Comparison of ENCODE assay signal across 36 cellular contexts in the genomic region with DNA sequence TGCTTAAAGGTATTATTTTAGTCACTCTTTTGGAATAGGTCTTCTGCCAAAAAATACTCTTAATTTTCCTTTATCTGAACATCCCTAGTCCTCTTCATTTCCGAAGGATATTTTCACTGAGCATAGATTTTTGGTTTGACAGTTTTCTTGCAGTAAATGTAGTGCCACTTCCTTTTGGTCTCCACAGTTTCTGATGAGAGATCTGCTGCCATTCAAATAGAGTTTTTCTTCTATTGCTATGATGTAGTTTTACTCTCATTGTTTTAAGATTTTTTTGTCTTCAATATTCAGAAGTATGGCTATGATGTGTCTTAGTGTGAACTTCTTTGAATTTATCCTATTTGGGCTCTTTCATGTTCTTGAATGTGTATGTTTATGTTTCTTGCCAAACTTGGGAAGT.
DNase-seq lines count a peak whose midpoint lies in the region; ATAC-seq, FAIRE-seq and TF ChIP-seq lines count a peak whose summit lies in the region.
"Had no signal": no experiment of that assay in that cellular context is flagged by ENCODE, and none has a peak within 500 bp of the region (broad histone marks: within the 10 kb centered on the region; RNA-seq: fewer than 3 reads in every experiment).

No MANE protein-coding gene starts in this region.

- FAIRE-seq in HepG2 (lab: Jason Lieb, UNC) (no peak), A204.1 (lab: Jason Lieb, UNC) (peak; percentile 27)
- FAIRE-seq: A549, D721Med had no signal

- no TSS peak for BruUV-seq in HepG2 (replicated peaks; lab: Mats Ljungman, UMichigan)

- peaks cover 41% of the 10 kb centered on the region for H3K9me3 Mint-ChIP-seq in WTC11

- CTCF ChIA-PET in HepG2 (lab: Yijun Ruan, JAX; ENCODE audit: low intra/inter-chr PET ratio, low total read pairs): no interaction called here
- CTCF ChIA-PET in WTC11 (lab: Charles Lee): no interaction called here

- TF ChIP-seq RAD21 in HepG2 (CRISPR knock-in tag; IDR thresholded peaks at IDR 0.05): no peak

- H3K4me2 ChIP-seq in HepG2 (ENCODE audit: low read depth, low read length): no peak overlapping the region
- H3K4me2 ChIP-seq: A549; BLaER1; BLaER1 treated with 17β-estradiol and CSF1 and Interleukin-3, amounts not matched to agents 10 nM and 100 nM had no signal

- H3K4me3 ChIP-seq in HepG2 (replicated peaks in 1 of 3; ENCODE audit: insufficient read depth in 1 of 3, low read depth in 2 of 3, low read length in 3 of 3): no peak overlapping the region
- no peak overlapping the region for H3K4me3 ChIP-seq in right lobe of liver
- H3K4me3 ChIP-seq in suprapubic skin: no peak overlapping the region
- H3K4me3 ChIP-seq: A549; BLaER1; BLaER1 treated with 17β-estradiol and CSF1 and Interleukin-3, amounts not matched to agents 10 nM and 100 nM had no signal

- H3K27me3 ChIP-seq in HepG2 (ENCODE audit: control insufficient read depth in 1 of 2, insufficient read depth in 2 of 2, low read length in 2 of 2): no peaks in the 10 kb centered on the region
- H3K27me3 ChIP-seq in right lobe of liver: no peaks in the 10 kb centered on the region
- no peaks in the 10 kb centered on the region for H3K27me3 ChIP-seq in suprapubic skin
- H3K27me3 ChIP-seq: BE2C; BLaER1; BLaER1 treated with 17β-estradiol and CSF1 and Interleukin-3, amounts not matched to agents 10 nM and 100 nM had no signal

- in situ Hi-C loops in HepG2 (cut with HindIII; ENCODE audit: extremely low pct_ligation_motif_present, low pct_unique_long_range_greater_than_20kb): no loop called here

- H4K20me1 ChIP-seq in HepG2 (ENCODE audit: insufficient read depth, low read length): no peaks in the 10 kb centered on the region
- H4K20me1 ChIP-seq: BLaER1; BLaER1 treated with 17β-estradiol and CSF1 and Interleukin-3, amounts not matched to agents 10 nM and 100 nM had no signal

- TF ChIP-seq POLR2A in HepG2 (IDR thresholded peaks at IDR 0.05; ENCODE audit: insufficient read depth in 1 of 2, low read depth in 2 of 2, low read length in 2 of 2) (no peak), right lobe of liver (IDR thresholded peaks at IDR 0.05) (no peak), suprapubic skin (IDR thresholded peaks at IDR 0.05) (no peak)

- TF ChIP-seq CTCF in HepG2 (CRISPR knock-in tag; IDR thresholded peaks at IDR 0.05): no peak
- TF ChIP-seq CTCF in right lobe of liver (IDR thresholded peaks at IDR 0.05): no peak
- no peak for TF ChIP-seq CTCF in WTC11 (IDR thresholded peaks at IDR 0.05)
- no peak for TF ChIP-seq CTCF in suprapubic skin (IDR thresholded peaks at IDR 0.05)

- DNase-seq in HepG2 (ENCODE audit: low spot score) (no peak), right lobe of liver (no peak), WTC11 (ENCODE audit: low spot score) (no peak), amniotic epithelial cell (ENCODE audit: low read depth) (peak; percentile 26), suprapubic skin (ENCODE audit: low spot score in 2 of 2) (no peak), NCI-H2081 treated with DMSO at 0.1 percent for 48 hours (lab: John Stamatoyannopoulos, UW) (no peak)
- no peak for DNase-seq in activated CD4-positive, alpha-beta T cell treated with anti-CD3 and anti-CD28 coated beads for 1 hour
- DNase-seq: 8988T; ACHN; AML-193; BE2C; C1 segment of cervical spinal cord; Caco-2; Calu3; CD4-positive, alpha-beta memory T cell; CD4-positive, alpha-beta T cell; CD4-positive, CD25-positive, alpha-beta regulatory T cell; CD8-positive, alpha-beta memory T cell; CD8-positive, alpha-beta T cell; COR-L47; DMS 273 treated with DMSO at 0.1 percent for 48 hours; DMS153; DMS53; DMS79; DMS79 treated with DMSO at 0.1 percent for 48 hours; DND-41; EL had no signal

- H3K27me3 Mint-ChIP-seq in WTC11 (ENCODE audit: low read depth): no peaks in the 10 kb centered on the region

- no peak overlapping the region for H2AFZ ChIP-seq in HepG2 (ENCODE audit: low read length)

- no peaks in the 10 kb centered on the region for H3K79me2 ChIP-seq in HepG2 (ENCODE audit: insufficient read depth, low read length)

- no peaks in the 10 kb centered on the region for H3K9me3 ChIP-seq in HepG2 (ENCODE audit: low read length)
- H3K9me3 ChIP-seq in right lobe of liver: no peaks in the 10 kb centered on the region
- no peaks in the 10 kb centered on the region for H3K9me3 ChIP-seq in suprapubic skin
- H3K9me3 ChIP-seq: A549, BE2C, BLaER1, Caco-2 had no signal

- H3K36me3 ChIP-seq in HepG2 (replicated peaks in 1 of 2; ENCODE audit: control insufficient read depth in 1 of 2, insufficient read depth in 2 of 2, low read length in 2 of 2) (no peaks in the 10 kb centered on the region), right lobe of liver (no peaks in the 10 kb centered on the region), suprapubic skin (no peaks in the 10 kb centered on the region)
- H3K36me3 ChIP-seq: BE2C; BLaER1; BLaER1 treated with 17β-estradiol and CSF1 and Interleukin-3, amounts not matched to agents 10 nM and 100 nM had no signal

- TF ChIP-seq EP300 in HepG2 (IDR thresholded peaks at IDR 0.05; ENCODE audit: low read depth in 2 of 2, low read length in 2 of 2): no peak
- TF ChIP-seq EP300 in HepG2 (CRISPR knock-in tag; IDR thresholded peaks at IDR 0.05; ENCODE audit: borderline replicate concordance): no peak
- TF ChIP-seq EP300 in suprapubic skin (IDR thresholded peaks at IDR 0.05): no peak

- no peak overlapping the region for H3K27ac ChIP-seq in HepG2 (ENCODE audit: extremely low read length, insufficient read depth, low read length)
- H3K27ac ChIP-seq in right lobe of liver: no peak overlapping the region
- no peak overlapping the region for H3K27ac ChIP-seq in suprapubic skin
- H3K27ac ChIP-seq: 22Rv1; A549; BLaER1; BLaER1 treated with 17β-estradiol and CSF1 and Interleukin-3, amounts not matched to agents 10 nM and 100 nM; C4-2B had no signal

- POLR2A ChIA-PET in HepG2 (lab: Yijun Ruan, JAX) (no interaction called here), WTC11 (lab: Charles Lee) (no interaction called here)

- H3K36me3 Mint-ChIP-seq in WTC11: peaks cover 6% of the 10 kb centered on the region
- H3K36me3 Mint-ChIP-seq: CD14-positive monocyte; CD4-positive, CD25-positive, alpha-beta regulatory T cell; CD8-positive, alpha-beta T cell had no signal

- 0% methylated on average over 1 of the region's 1 CpG for WGBS in HepG2 (ENCODE audit: low lambda C conversion rate)
- WGBS in right lobe of liver (ENCODE audit: insufficient coverage, low coverage, low lambda C conversion rate, missing lambda C conversion rate): 36% methylated on average over 1 of the region's 1 CpG
- 91% methylated on average over 1 of the region's 1 CpG for WGBS in suprapubic skin

- no peak overlapping the region for H3K9ac ChIP-seq in HepG2 (ENCODE audit: insufficient read depth, low read depth, low read length)
- H3K9ac ChIP-seq: BLaER1; BLaER1 treated with 17β-estradiol and CSF1 and Interleukin-3, amounts not matched to agents 10 nM and 100 nM had no signal

- H3K4me3 Mint-ChIP-seq in WTC11: no peak overlapping the region
- H3K4me3 Mint-ChIP-seq: B cell; CD14-positive monocyte; CD4-positive, alpha-beta memory T cell; CD4-positive, alpha-beta T cell; CD4-positive, CD25-positive, alpha-beta regulatory T cell; CD8-positive, alpha-beta memory T cell; CD8-positive, alpha-beta T cell had no signal

- no peak overlapping the region for H3K27ac Mint-ChIP-seq in WTC11
- H3K27ac Mint-ChIP-seq: B cell; CD14-positive monocyte; CD4-positive, alpha-beta T cell; CD4-positive, CD25-positive, alpha-beta regulatory T cell; CD8-positive, alpha-beta memory T cell; CD8-positive, alpha-beta T cell had no signal

- no peaks in the 10 kb centered on the region for H3K4me1 Mint-ChIP-seq in WTC11
- H3K4me1 Mint-ChIP-seq: B cell; CD14-positive monocyte; CD4-positive, alpha-beta memory T cell; CD4-positive, CD25-positive, alpha-beta regulatory T cell; CD8-positive, alpha-beta memory T cell had no signal

- H3K4me1 ChIP-seq in HepG2 (ENCODE audit: insufficient read depth, low read length) (no peaks in the 10 kb centered on the region), right lobe of liver (no peaks in the 10 kb centered on the region), suprapubic skin (no peaks in the 10 kb centered on the region)
- H3K4me1 ChIP-seq: A549; BLaER1; BLaER1 treated with 17β-estradiol and CSF1 and Interleukin-3, amounts not matched to agents 10 nM and 100 nM; Caco-2 had no signal

- intact Hi-C loops in HepG2 (cut with micrococcal nuclease; ENCODE audit: unreplicated experiment) (no loop called here), right lobe of liver (cut with DNase I) (no loop called here)

- ATAC-seq in HepG2 (no peak), right lobe of liver (no peak), WTC11 (no peak)
- ATAC-seq: A549; CD8-positive, alpha-beta T cell had no signal

TF ChIP-seq in HepG2, 621 proteins besides CTCF, POLR2A, EP300 and RAD21:
- TF ChIP-seq ZNF317 (CRISPR knock-in tag; IDR thresholded peaks at IDR 0.05) (peak; percentile 94), ZNF562 (CRISPR knock-in tag; IDR thresholded peaks at IDR 0.05; ENCODE audit: borderline replicate concordance) (no peak)

TF ChIP-seq in WTC11, 78 proteins besides CTCF, POLR2A, EP300 and RAD21:
- TF ChIP-seq ZNF317 (CRISPR knock-in tag; IDR thresholded peaks at IDR 0.05; ENCODE audit: borderline replicate concordance, low read depth) (peak; percentile 96), NR1H2 (CRISPR knock-in tag; IDR thresholded peaks at IDR 0.05) (no peak)

Comparison
In these comparisons a context has a peak if more than half of its experiments do, and no peak if none do; other contexts are left out.
1. Of the 50 proteins assayed by ChIP-seq in both HepG2 and WTC11: peak only in HepG2: none; only in WTC11: none; in both: ZNF317; in neither: 49.